9 cellular contexts compared by ENCODE assay signal in the genomic region with DNA sequence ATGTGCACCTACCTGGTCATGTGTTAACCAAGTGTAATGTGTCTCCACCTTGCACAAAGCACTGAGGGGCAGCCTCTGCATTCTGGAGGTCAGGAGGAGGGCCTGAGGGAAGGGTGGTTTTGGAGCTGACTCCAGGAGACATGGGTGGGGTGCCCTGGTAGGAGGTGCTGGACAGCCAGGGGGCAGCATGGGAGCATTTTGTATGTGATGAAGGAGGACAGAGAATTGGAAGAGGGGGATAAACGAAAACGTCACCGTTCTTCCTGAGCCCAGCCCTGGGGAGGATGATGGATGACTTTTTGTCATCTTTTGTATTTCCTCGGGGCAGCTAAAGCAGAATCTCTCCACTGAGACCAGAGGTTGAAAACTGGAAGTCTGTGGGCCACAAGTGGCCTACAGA.
DNase-seq lines count a peak whose midpoint lies in the region; ATAC-seq and TF ChIP-seq lines count a peak whose summit lies in the region.
"Had no signal": no experiment of that assay in that cellular context is flagged by ENCODE, and none has a peak within 500 bp of the region (broad histone marks: within the 10 kb centered on the region; RNA-seq: fewer than 3 reads in every experiment).

No MANE protein-coding gene starts in this region.

- H3K36me3 ChIP-seq in GM06990 (ENCODE audit: control insufficient read depth, insufficient read depth, low read length): no peaks in the 10 kb centered on the region; the same call in 1 of the 2 replicates
- no peaks in the 10 kb centered on the region for H3K36me3 ChIP-seq in fibroblast of lung (ENCODE audit: control insufficient read depth, insufficient read depth, low read length)
- no peaks in the 10 kb centered on the region for H3K36me3 ChIP-seq in ovary
- H3K36me3 ChIP-seq: thyroid gland had no signal

- TF ChIP-seq POLR2A in ovary (IDR thresholded peaks at IDR 0.05): no peak

- TF ChIP-seq CTCF in GM06990 (IDR thresholded peaks at IDR 0.05; ENCODE audit: insufficient read depth, low read length, poor library complexity, severe bottlenecking) (peak; percentile 29), fibroblast of lung (conservative IDR thresholded peaks at IDR 0.05 in 1 of 2, IDR thresholded peaks at IDR 0.05 in 1 of 2; ENCODE audit: low read depth in 1 of 2, low read length in 2 of 2) (peak; percentile 41 to 53), ovary (IDR thresholded peaks at IDR 0.05) (no peak)

- ATAC-seq in activated T-helper 17 cell treated with anti-CD3 and anti-CD28 coated beads, Interleukin-2, amount 50 U/mL, for 72 hours (replicated peaks): no peak

- H3K79me2 ChIP-seq in fibroblast of lung (ENCODE audit: control insufficient read depth, insufficient read depth, low read length): no peaks in the 10 kb centered on the region

- H3K9ac ChIP-seq in fibroblast of lung (ENCODE audit: insufficient read depth, low read length): no peak overlapping the region

- H3K4me1 ChIP-seq in fibroblast of lung (ENCODE audit: control insufficient read depth, extremely low read depth, insufficient read depth, low read length) (no peaks in the 10 kb centered on the region), ovary (ENCODE audit: insufficient read depth) (no peaks in the 10 kb centered on the region)
- H3K4me1 ChIP-seq: thyroid gland had no signal

- no peak overlapping the region for H3K4me3 ChIP-seq in GM06990 (replicated peaks; ENCODE audit: low read depth, low read length)
- no peak overlapping the region for H3K4me3 ChIP-seq in fibroblast of lung (replicated peaks in 1 of 4; ENCODE audit: control extremely low read depth in 1 of 4, insufficient read depth in 1 of 4, low read depth in 3 of 4, low read length in 4 of 4)
- H3K4me3 ChIP-seq in ovary: no peak overlapping the region
- H3K4me3 ChIP-seq: thyroid gland had no signal

- H2AFZ ChIP-seq in fibroblast of lung (ENCODE audit: low read length): no peak overlapping the region

- H3K27ac Mint-ChIP-seq in activated T-helper 17 cell treated with anti-CD3 and anti-CD28 coated beads, Interleukin-2, amount 50 U/mL, for 72 hours: no peak overlapping the region
- H3K27ac Mint-ChIP-seq: T-helper 1 cell treated with Interleukin-12 subunit alpha and Interleukin-12 subunit beta and Interleukin-4 antibody, amounts not matched to agents 30 μg/mL and 1 μg/mL, for 36 hours had no signal

- intact Hi-C loops in ovary (cut with DNase I): no loop called here

- DNase-seq in GM06990 (ENCODE audit: extremely low read depth, insufficient read length): no peak
- peak; percentile 3 for DNase-seq in NCI-H69 (lab: John Stamatoyannopoulos, UW)
- DNase-seq in fibroblast of lung (ENCODE audit: low read depth in 2 of 2): peak; percentile 5 to 47
- peak; percentile 10 to 46 (median 23) for DNase-seq in ovary
- DNase-seq in globus pallidus (ENCODE audit: low spot score): no peak
- DNase-seq in NOMO-1 treated with DMSO at 0.1 percent for 48 hours (lab: John Stamatoyannopoulos, UW; ENCODE audit: unreplicated experiment): no peak
- DNase-seq: thyroid gland had no signal

- TF ChIP-seq EP300 in ovary (IDR thresholded peaks at IDR 0.05): no peak

- no peaks in the 10 kb centered on the region for H3K27me3 Mint-ChIP-seq in activated T-helper 17 cell treated with anti-CD3 and anti-CD28 coated beads, Interleukin-2, amount 50 U/mL, for 72 hours

- H3K27ac ChIP-seq in fibroblast of lung (ENCODE audit: insufficient read depth, low read length) (no peak overlapping the region), ovary (no peak overlapping the region)
- H3K27ac ChIP-seq: thyroid gland had no signal

- WGBS in ovary, 3 donors: 35 to 44% (median 40%) methylated on average over 4 of the region's 4 CpGs

- H3K4me1 Mint-ChIP-seq in activated T-helper 17 cell treated with anti-CD3 and anti-CD28 coated beads, Interleukin-2, amount 50 U/mL, for 72 hours: no peaks in the 10 kb centered on the region

- H3K4me2 ChIP-seq in fibroblast of lung (ENCODE audit: extremely low read depth, insufficient read depth, low read length): no peak overlapping the region

- H3K9me3 ChIP-seq in fibroblast of lung (ENCODE audit: control insufficient read depth, insufficient read depth, low read depth, low read length) (no peaks in the 10 kb centered on the region), ovary (no peaks in the 10 kb centered on the region)
- H3K9me3 ChIP-seq: thyroid gland had no signal

- no peaks in the 10 kb centered on the region for H3K9me3 Mint-ChIP-seq in activated T-helper 17 cell treated with anti-CD3 and anti-CD28 coated beads, Interleukin-2, amount 50 U/mL, for 72 hours
- H3K9me3 Mint-ChIP-seq: T-helper 1 cell treated with Interleukin-12 subunit alpha and Interleukin-12 subunit beta and Interleukin-4 antibody, amounts not matched to agents 30 μg/mL and 1 μg/mL, for 36 hours had no signal

- H3K27me3 ChIP-seq in GM06990 (replicated peaks; ENCODE audit: control insufficient read depth, insufficient read depth, low read length): no peaks in the 10 kb centered on the region
- no peaks in the 10 kb centered on the region for H3K27me3 ChIP-seq in fibroblast of lung (ENCODE audit: control insufficient read depth, insufficient read depth, low read length)
- no peaks in the 10 kb centered on the region for H3K27me3 ChIP-seq in ovary
- H3K27me3 ChIP-seq: thyroid gland had no signal

- H4K20me1 ChIP-seq in fibroblast of lung (ENCODE audit: control insufficient read depth, extremely low read depth, insufficient read depth, low read length): no peaks in the 10 kb centered on the region

- H3K36me3 Mint-ChIP-seq in activated T-helper 17 cell treated with anti-CD3 and anti-CD28 coated beads, Interleukin-2, amount 50 U/mL, for 72 hours (ENCODE audit: low read depth): peaks cover 17% of the 10 kb centered on the region

- H3K4me3 Mint-ChIP-seq in activated T-helper 17 cell treated with anti-CD3 and anti-CD28 coated beads, Interleukin-2, amount 50 U/mL, for 72 hours: no peak overlapping the region
- H3K4me3 Mint-ChIP-seq: T-helper 1 cell treated with Interleukin-12 subunit alpha and Interleukin-12 subunit beta and Interleukin-4 antibody, amounts not matched to agents 30 μg/mL and 1 μg/mL, for 36 hours had no signal

Comparison
In these comparisons a context has a peak if more than half of its experiments do, and no peak if none do; other contexts are left out.
1. DNase-seq: peak in NCI-H69 (single experiment), fibroblast of lung (2 of 2) and ovary (5 of 5); none in GM06990 (single experiment), globus pallidus (single experiment) and NOMO-1 treated with DMSO at 0.1 percent for 48 hours (single experiment).
2. CTCF ChIP-seq: peak in GM06990 (single experiment) and fibroblast of lung (2 of 2); none in ovary (0 of 3).